In genomic region chr15:74531144-74531811, GRCh38 we compare ENCODE assay signal across 1 cellular context.
TF ChIP-seq lines count a peak whose summit lies in the region.

No MANE protein-coding gene starts in this region.

TF ChIP-seq in GM23338, 12 proteins besides CTCF, POLR2A, EP300 and RAD21 (continued from another document):
- TF ChIP-seq EZH2 (IDR thresholded peaks at IDR 0.05; ENCODE audit: low read depth, unreplicated experiment) (no peak), ZNF462 (CRISPR knock-in tag; IDR thresholded peaks at IDR 0.05) (peak; percentile 79), STAT1 (IDR thresholded peaks at IDR 0.05; ENCODE audit: unreplicated experiment) (no peak), POLR2AphosphoS5 (IDR thresholded peaks at IDR 0.05; ENCODE audit: low read depth) (peak; percentile 51), JUNB (IDR thresholded peaks at IDR 0.05; ENCODE audit: unreplicated experiment) (no peak)
